8 cellular contexts compared by ENCODE assay signal in the genomic region with DNA sequence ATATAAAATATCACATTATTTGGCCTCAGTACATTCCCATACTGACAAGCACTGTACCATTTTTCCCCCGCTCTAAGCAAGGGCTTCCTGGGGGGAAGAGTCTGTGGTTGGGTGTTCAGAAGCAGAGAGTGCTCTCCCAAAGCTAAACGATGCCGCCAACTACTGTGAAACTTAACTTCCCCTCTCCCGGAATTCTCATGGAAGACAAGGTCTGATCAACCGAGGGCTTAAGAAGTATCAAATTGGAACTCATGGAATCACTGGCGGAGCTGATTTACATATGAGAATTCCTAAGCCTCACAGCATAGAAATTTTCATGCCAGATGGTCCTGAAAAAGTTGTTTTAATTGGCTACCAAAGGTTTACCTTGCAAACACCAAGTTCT. TPM values are rescaled to one million over a fixed set of nuclear protein-coding genes. Genes with fewer than 3 reads are reported as not detected.
DNase-seq lines count a peak whose midpoint lies in the region; ATAC-seq lines count a peak whose summit lies in the region.

No MANE protein-coding gene starts in this region.

- intact Hi-C loops in activated T-helper 1 cell treated with anti-CD3 and anti-CD28 coated beads, Interleukin-12 subunit alpha, Interleukin-12 subunit beta, Interleukin-2, Interleukin-4 antibody, amounts not matched to agents 30 ng/mL and 10 ng/mL and 1 ng/mL, durations not matched to agents 14 hours and 24 hours and 36 hours (cut with micrococcal nuclease) = loop anchor here (1.0 to 10.0 kb wide), 8 partner anchors 48 to 670 kb away; partner anchors contain the start of gene RHBDD1
- intact Hi-C loops in left cardiac atrium (cut with DNase I) (no loop called here), sciatic nerve (cut with DNase I) (no loop called here)

- peak overlapping the region; percentile 83 for H3K27ac Mint-ChIP-seq in activated T-helper 1 cell treated with anti-CD3 and anti-CD28 coated beads, Interleukin-12 subunit alpha, Interleukin-12 subunit beta, Interleukin-2, Interleukin-4 antibody, amounts not matched to agents 30 ng/mL and 10 ng/mL and 1 ng/mL, durations not matched to agents 14 hours and 24 hours and 36 hours

- peaks cover 42% of the 10 kb centered on the region for H3K4me1 Mint-ChIP-seq in activated T-helper 1 cell treated with anti-CD3 and anti-CD28 coated beads, Interleukin-12 subunit alpha, Interleukin-12 subunit beta, Interleukin-2, Interleukin-4 antibody, amounts not matched to agents 30 ng/mL and 10 ng/mL and 1 ng/mL, durations not matched to agents 14 hours and 24 hours and 36 hours (ENCODE audit: low read depth)

- DNase-seq in SIG-M5 treated with dmso at 0.1 percent for 504 hours (lab: John Stamatoyannopoulos, UW; ENCODE audit: unreplicated experiment) (peak; percentile 45), SIG-M5 (lab: John Stamatoyannopoulos, UW) (no peak), left cardiac atrium (no peak), sciatic nerve (ENCODE audit: low spot score) (no peak), NCI-H187 treated with DMSO at 0.1 percent for 48 hours (lab: John Stamatoyannopoulos, UW) (no peak), G401 (ENCODE audit: low spot score) (no peak)
- DNase-seq in activated T-helper 1 cell treated with anti-CD3 and anti-CD28 coated beads, Interleukin-12 subunit alpha, Interleukin-12 subunit beta, Interleukin-2, Interleukin-4 antibody, amounts not matched to agents 30 ng/mL and 10 ng/mL and 1 ng/mL, durations not matched to agents 14 hours and 24 hours and 36 hours (ENCODE audit: low spot score) = peak; percentile 4

- peaks cover 9% of the 10 kb centered on the region for H3K36me3 Mint-ChIP-seq in activated T-helper 1 cell treated with anti-CD3 and anti-CD28 coated beads, Interleukin-12 subunit alpha, Interleukin-12 subunit beta, Interleukin-2, Interleukin-4 antibody, amounts not matched to agents 30 ng/mL and 10 ng/mL and 1 ng/mL, durations not matched to agents 14 hours and 24 hours and 36 hours (ENCODE audit: low read depth)

- H3K4me3 Mint-ChIP-seq in activated T-helper 1 cell treated with anti-CD3 and anti-CD28 coated beads, Interleukin-12 subunit alpha, Interleukin-12 subunit beta, Interleukin-2, Interleukin-4 antibody, amounts not matched to agents 30 ng/mL and 10 ng/mL and 1 ng/mL, durations not matched to agents 14 hours and 24 hours and 36 hours = peak overlapping the region; percentile 94

- peak; percentile 27 for ATAC-seq in HG03460 (IDR thresholded peaks at IDR 0.05; ENCODE audit: unreplicated experiment)
- ATAC-seq in left cardiac atrium = peak; percentile 33 to 35
- ATAC-seq in sciatic nerve = peak; percentile 63

- H3K9me3 Mint-ChIP-seq in activated T-helper 1 cell treated with anti-CD3 and anti-CD28 coated beads, Interleukin-12 subunit alpha, Interleukin-12 subunit beta, Interleukin-2, Interleukin-4 antibody, amounts not matched to agents 30 ng/mL and 10 ng/mL and 1 ng/mL, durations not matched to agents 14 hours and 24 hours and 36 hours = peaks cover 8% of the 10 kb centered on the region

- in situ Hi-C loops in G401 (cut with HindIII; ENCODE audit: low sequenced_read_pairs) = no loop called here

- peaks cover 14% of the 10 kb centered on the region for H3K27me3 Mint-ChIP-seq in activated T-helper 1 cell treated with anti-CD3 and anti-CD28 coated beads, Interleukin-12 subunit alpha, Interleukin-12 subunit beta, Interleukin-2, Interleukin-4 antibody, amounts not matched to agents 30 ng/mL and 10 ng/mL and 1 ng/mL, durations not matched to agents 14 hours and 24 hours and 36 hours (ENCODE audit: insufficient read depth)

RNA-seq across cellular contexts. Expression of gene MFF, which starts 0.4 kb away (rescaled TPM):
- 69.9 and 74.9 TPM in 2 replicates for total RNA-seq in activated T-helper 1 cell treated with anti-CD3 and anti-CD28 coated beads, Interleukin-12 subunit alpha, Interleukin-12 subunit beta, Interleukin-2, Interleukin-4 antibody, amounts not matched to agents 30 ng/mL and 10 ng/mL and 1 ng/mL, durations not matched to agents 14 hours and 24 hours and 36 hours
- total RNA-seq in left cardiac atrium = 10 to 100 TPM; 69.9 to 70.2 TPM
- 72.5 TPM for total RNA-seq in sciatic nerve
- 116 and 185 TPM in 2 replicates for total RNA-seq in G401 (2014; rRNA removed; shearing (Covaris generic))

RNA-seq across cellular contexts. Expression of gene TM4SF20, which starts 54.4 kb away (rescaled TPM):
- not detected in 2 replicates for total RNA-seq in activated T-helper 1 cell treated with anti-CD3 and anti-CD28 coated beads, Interleukin-12 subunit alpha, Interleukin-12 subunit beta, Interleukin-2, Interleukin-4 antibody, amounts not matched to agents 30 ng/mL and 10 ng/mL and 1 ng/mL, durations not matched to agents 14 hours and 24 hours and 36 hours
- total RNA-seq in left cardiac atrium (not detected), sciatic nerve (not detected)
- total RNA-seq in G401 (2014; rRNA removed; shearing (Covaris generic)) = not detected in 2 replicates

Comparison
In these comparisons a context has a peak if more than half of its experiments do, and no peak if none do; other contexts are left out.
1. DNase-seq: peak in SIG-M5 treated with dmso at 0.1 percent for 504 hours (single experiment) and activated T-helper 1 cell treated with anti-CD3 and anti-CD28 coated beads, Interleukin-12 subunit alpha, Interleukin-12 subunit beta, Interleukin-2, Interleukin-4 antibody, amounts not matched to agents 30 ng/mL and 10 ng/mL and 1 ng/mL, durations not matched to agents 14 hours and 24 hours and 36 hours (single experiment); none in SIG-M5 (single experiment), left cardiac atrium (single experiment), sciatic nerve (single experiment), NCI-H187 treated with DMSO at 0.1 percent for 48 hours (single experiment) and G401 (single experiment).
2. Peak in every context shown above with its lines, with median percentiles within 50 percentile points of each other: ATAC-seq.